Comparison of ENCODE assay signal across 18 cellular contexts in the genomic region with DNA sequence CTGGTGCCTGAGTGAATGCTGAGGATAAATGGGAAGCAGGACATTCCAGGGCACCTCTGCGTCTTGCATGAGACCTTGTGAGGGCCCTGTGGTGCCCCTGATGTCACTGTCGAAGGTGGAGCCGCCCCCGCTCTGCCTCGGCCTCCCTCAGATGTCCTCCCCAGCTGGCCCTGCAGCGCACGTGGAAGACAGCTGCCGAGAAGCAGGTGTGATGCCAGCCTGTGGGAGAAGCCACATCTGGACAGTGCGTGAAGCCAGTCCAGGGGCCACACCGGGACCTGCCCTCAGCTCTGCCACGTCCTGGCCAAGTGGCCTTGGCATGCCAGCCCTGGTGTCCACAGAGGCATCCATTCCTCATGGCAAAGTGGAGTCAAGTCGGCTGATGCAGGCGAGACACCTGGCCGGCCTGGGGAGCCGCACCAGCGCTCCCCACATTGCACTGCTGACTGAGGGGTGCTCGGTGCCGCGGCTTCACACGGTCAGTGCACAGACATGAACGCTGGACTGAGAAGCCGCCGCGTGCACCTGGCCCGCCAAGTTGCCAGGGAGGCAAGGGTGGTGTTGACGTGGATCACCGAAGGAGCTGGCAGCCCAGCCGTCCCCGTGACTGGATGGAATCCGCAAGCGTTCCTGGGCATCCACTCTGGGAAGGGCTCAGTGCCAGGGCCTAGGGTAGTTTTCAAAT. TPM values are rescaled to one million over a fixed set of nuclear protein-coding genes. Genes with fewer than 3 reads are reported as not detected.
DNase-seq lines count a peak whose midpoint lies in the region; ATAC-seq and TF ChIP-seq lines count a peak whose summit lies in the region.
"Had no signal": no experiment of that assay in that cellular context is flagged by ENCODE, and none has a peak within 500 bp of the region (broad histone marks: within the 10 kb centered on the region; RNA-seq: fewer than 3 reads in every experiment).

No MANE protein-coding gene starts in this region.

- H3K4me1 ChIP-seq in gastrocnemius medialis (peaks cover 19 to 24% of the 10 kb centered on the region in 2 donors), trophoblast cell (ENCODE audit: control insufficient read depth in 1 of 2, insufficient read depth in 2 of 2, low read length in 2 of 2) (peaks cover 3% of the 10 kb centered on the region in 2 experiments)

- H3K9ac ChIP-seq in trophoblast cell (ENCODE audit: low read length), result no peak overlapping the region

- H3K4me2 ChIP-seq in trophoblast cell (ENCODE audit: low read length), result no peak overlapping the region

- ATAC-seq in left ventricle myocardium superior, result peak; percentile 87
- peak; percentile 52 to 63 for ATAC-seq in gastrocnemius medialis
- ATAC-seq: naive thymus-derived CD4-positive, alpha-beta T cell had no signal

- H3K36me3 ChIP-seq in gastrocnemius medialis (no peaks in the 10 kb centered on the region), trophoblast cell (ENCODE audit: control insufficient read depth in 1 of 2, insufficient read depth in 2 of 2, low read length in 2 of 2) (no peaks in the 10 kb centered on the region)
- H3K36me3 ChIP-seq: brain microvascular endothelial cell had no signal

- TF ChIP-seq CTCF in gastrocnemius medialis (IDR thresholded peaks at IDR 0.05 in 4 of 5, conservative IDR thresholded peaks at IDR 0.05 in 1 of 5), result no peak

- no CpG with 5 or more reads among the region's 31 CpGs for WGBS in trophoblast cell (ENCODE audit: extremely low coverage, insufficient coverage, insufficient read length)

- H2AFZ ChIP-seq in trophoblast cell (ENCODE audit: insufficient read depth, low read length, poor library complexity), result no peak overlapping the region

- H3K27ac ChIP-seq in gastrocnemius medialis (peak overlapping the region in 2 of 4 donors; percentile 18 to 75), trophoblast cell (ENCODE audit: low read depth, low read length) (no peak overlapping the region)
- H3K27ac ChIP-seq: brain microvascular endothelial cell had no signal

- H2BK5ac ChIP-seq in trophoblast cell (ENCODE audit: low read depth, low read length, poor library complexity), result no peak overlapping the region

- TF ChIP-seq POLR2A in gastrocnemius medialis (IDR thresholded peaks at IDR 0.05), result no peak

- H3K4me3 ChIP-seq in gastrocnemius medialis (no peak overlapping the region), trophoblast cell (ENCODE audit: low read depth, low read length) (no peak overlapping the region)
- H3K4me3 ChIP-seq: lung had no signal

- no peaks in the 10 kb centered on the region for H3K79me1 ChIP-seq in trophoblast cell (ENCODE audit: low read length)

- DNase-seq in activated CD4-positive, alpha-beta T cell treated with anti-CD3 and anti-CD28 coated beads for 1 hour, result peak; percentile 1
- DNase-seq in activated CD4-positive, alpha-beta T cell treated with anti-CD3 and anti-CD28 coated beads for 48 hours, result no peak
- DNase-seq in activated CD8-positive, alpha-beta memory T cell treated with anti-CD3 and anti-CD28 coated beads for 24 hours, result peak; percentile 46
- peak; percentile 89 for DNase-seq in left ventricle myocardium superior
- peak; percentile 66 to 79 for DNase-seq in gastrocnemius medialis
- DNase-seq in trophoblast cell, result no peak
- no peak for DNase-seq in SW480 (ENCODE audit: low spot score)
- DNase-seq in HT-29 (ENCODE audit: low spot score), result no peak
- DNase-seq: activated naive CD4-positive, alpha-beta T cell treated with Interleukin-2 at 50 U/mL for 16 hours; brain microvascular endothelial cell; DMS53; Kasumi-1; NCI-H1417; NCI-H2227 treated with DMSO at 0.1 percent for 48 hours; SHP77; stimulated activated CD4-positive, alpha-beta T cell treated with anti-CD3 and anti-CD28 coated beads, Interleukin-1b, Interleukin-23, amount 100 ng/mL, for 48 hours had no signal

- H3K14ac ChIP-seq in trophoblast cell (ENCODE audit: low read length), result no peak overlapping the region

- H3K27me3 ChIP-seq in gastrocnemius medialis (no peaks in the 10 kb centered on the region), trophoblast cell (ENCODE audit: insufficient read depth, low read length) (no peaks in the 10 kb centered on the region)
- H3K27me3 ChIP-seq: brain microvascular endothelial cell had no signal

- H3K18ac ChIP-seq in trophoblast cell (ENCODE audit: low read length), result no peak overlapping the region

- intact Hi-C loops in left ventricle myocardium superior (cut with micrococcal nuclease), result no loop called here
- intact Hi-C loops in gastrocnemius medialis (cut with DNase I; ENCODE audit: low total_unique reads), result loop anchor here (2.0 to 10.0 kb wide), 3 partner anchors 21 to 273 kb away; partner anchors contain the start of gene METRNL

- H2BK120ac ChIP-seq in trophoblast cell (ENCODE audit: insufficient read depth, low read length, poor library complexity), result no peak overlapping the region

- no peak overlapping the region for H3K23ac ChIP-seq in trophoblast cell (ENCODE audit: low read length)

- H4K8ac ChIP-seq in trophoblast cell (ENCODE audit: low read depth, low read length), result no peak overlapping the region

- in situ Hi-C loops in gastrocnemius medialis (cut with MboI; ENCODE audit: low sequenced_read_pairs in 4 of 4), result no loop called here

- H3K9me3 ChIP-seq in gastrocnemius medialis, result no peaks in the 10 kb centered on the region
- H3K9me3 ChIP-seq in trophoblast cell (ENCODE audit: insufficient read depth, low read depth, low read length), result peaks cover 3% of the 10 kb centered on the region

- no peak overlapping the region for H4K91ac ChIP-seq in trophoblast cell (ENCODE audit: low read depth, low read length)

- H2AK5ac ChIP-seq in trophoblast cell (ENCODE audit: low read length), result no peak overlapping the region

- no peak overlapping the region for H3K4ac ChIP-seq in trophoblast cell (ENCODE audit: low read depth, low read length)

- no peaks in the 10 kb centered on the region for H3K79me2 ChIP-seq in trophoblast cell (ENCODE audit: control insufficient read depth, insufficient read depth, low read length, poor library complexity)

- H4K12ac ChIP-seq in trophoblast cell (ENCODE audit: low read depth, low read length), result no peak overlapping the region

- H2BK12ac ChIP-seq in trophoblast cell (ENCODE audit: low read length), result no peak overlapping the region

RNA-seq across cellular contexts. Expression of gene METRNL, which starts 21.5 kb away (rescaled TPM):
- total RNA-seq in left ventricle myocardium superior, result 68.4 TPM
- total RNA-seq in gastrocnemius medialis, result 10 to 100 TPM in 3 of 4 donors, 1 to 10 TPM in 1; 6.6 to 19.7 (median 11.1) TPM
- 73.5 and 78.5 TPM in 2 replicates for polyA plus RNA-seq in trophoblast cell (2013)
- 143 and 203 TPM in 2 replicates for total RNA-seq in HT-29 (2014; rRNA removed; shearing (Covaris generic))
- polyA plus RNA-seq: naive thymus-derived CD4-positive, alpha-beta T cell had no signal

Comparison
In these comparisons a context has a peak if more than half of its experiments do, and no peak if none do; other contexts are left out.
1. DNase-seq: peak in activated CD4-positive, alpha-beta T cell treated with anti-CD3 and anti-CD28 coated beads for 1 hour (single experiment), activated CD8-positive, alpha-beta memory T cell treated with anti-CD3 and anti-CD28 coated beads for 24 hours (single experiment), left ventricle myocardium superior (single experiment) and gastrocnemius medialis (2 of 2); none in activated CD4-positive, alpha-beta T cell treated with anti-CD3 and anti-CD28 coated beads for 48 hours (single experiment), trophoblast cell (0 of 2), SW480 (single experiment) and HT-29 (single experiment).